In the genomic region with DNA sequence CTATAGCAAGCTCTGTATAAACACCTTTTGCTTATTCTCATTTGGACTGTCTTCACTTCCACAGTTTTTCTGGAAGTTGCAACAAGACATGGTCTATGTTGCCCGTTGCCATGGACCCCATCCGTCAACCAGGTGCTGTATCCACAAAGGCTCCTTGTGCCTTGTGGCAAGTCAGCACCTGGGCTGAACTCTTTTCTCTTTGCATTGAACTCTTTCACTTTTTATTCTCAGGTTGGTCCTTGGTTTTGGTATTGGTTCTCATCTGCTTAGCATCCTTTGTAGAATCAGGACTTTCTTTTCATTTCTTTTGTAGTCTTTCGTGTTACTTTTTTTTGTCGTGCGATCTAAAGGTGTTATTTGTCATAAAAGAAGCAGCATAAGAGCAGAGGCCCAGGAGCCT, we compare ENCODE assay signal across 9 cellular contexts. TPM values are rescaled to one million over a fixed set of nuclear protein-coding genes. Genes with fewer than 3 reads are reported as not detected.
"Had no signal": no experiment of that assay in that cellular context is flagged by ENCODE, and none has a peak within 500 bp of the region (broad histone marks: within the 10 kb centered on the region; RNA-seq: fewer than 3 reads in every experiment).

No MANE protein-coding gene starts in this region.

- H3K9ac ChIP-seq: KMS-11 had no signal

- H3K4me3 ChIP-seq: K562 had no signal

- ATAC-seq: HepG2, K562 had no signal

- H3K27ac ChIP-seq: HL-60, KMS-11 had no signal

- DNase-seq: IMR-90, KBM-7, KG1 had no signal

- H3K4me2 ChIP-seq: KMS-11 had no signal

RNA-seq across cellular contexts. Expression of a gene that starts 5.0 kb away (rescaled TPM):
- total RNA-seq: HT-29, HT1080 had no signal

RNA-seq across cellular contexts. Expression of a gene that starts 32.0 kb away (rescaled TPM):
- total RNA-seq: HepG2, HT-29, HT1080, IMR-90, K562 had no signal

RNA-seq across cellular contexts. Expression of a gene that starts 45.4 kb away (rescaled TPM):
- total RNA-seq: HT-29, HT1080, IMR-90 had no signal
